Comparison of ENCODE assay signal across 17 cellular contexts in genomic region chr9:20395671-20396070, GRCh38.
"Had no signal": no experiment of that assay in that cellular context is flagged by ENCODE, and none has a peak within 500 bp of the region (broad histone marks: within the 10 kb centered on the region; RNA-seq: fewer than 3 reads in every experiment).

No MANE protein-coding gene starts in this region.

- H3K4me1 Mint-ChIP-seq: neural crest cell had no signal

- H3K9me3 Mint-ChIP-seq: activated B cell treated with CpG ODN at 0.5 μM for 24 hours; activated T-helper 2 cell treated with anti-CD3 and anti-CD28 coated beads, Interferon-gamma antibody, Interleukin-2, Interleukin-4, amounts not matched to agents 10 μg/mL and 5 μg/mL and 100 μg/mL, durations not matched to agents 14 hours and 24 hours and 36 hours; dendritic cell treated with granulocyte-macrophage colony-stimulating factor and Interleukin-4, amounts not matched to agents 40 ng/mL and 50 ng/mL, for 4 days; neural crest cell; stimulated activated naive CD8-positive, alpha-beta T cell treated with anti-CD3 and anti-CD28 coated beads, Interleukin-15, Interleukin-2, amounts not matched to agents 100 ng/mL and 50 ng/mL, for 24 hours; type B pancreatic cell had no signal

- ATAC-seq: psoas muscle, sciatic nerve had no signal

- H3K27me3 ChIP-seq: breast epithelium, spleen, suprapubic skin had no signal

- H3K4me3 Mint-ChIP-seq: activated B cell treated with CpG ODN at 0.5 μM for 24 hours; activated CD4-positive, alpha-beta T cell treated with anti-CD3 and anti-CD28 coated beads, Interleukin-2, amount 10 ng/mL, durations not matched to agents 7 days and 5 days; dendritic cell treated with granulocyte-macrophage colony-stimulating factor and Interleukin-4, amounts not matched to agents 40 ng/mL and 50 ng/mL, for 4 days; neural crest cell; stimulated activated naive CD8-positive, alpha-beta T cell treated with anti-CD3 and anti-CD28 coated beads, Interleukin-15, Interleukin-2, amounts not matched to agents 100 ng/mL and 50 ng/mL, for 24 hours; type B pancreatic cell had no signal

- H3K4me1 ChIP-seq: breast epithelium, psoas muscle, suprapubic skin had no signal

- H3K9me3 ChIP-seq: breast epithelium, psoas muscle, spleen, suprapubic skin had no signal

- DNase-seq: activated B cell treated with CpG ODN at 0.5 μM for 24 hours; activated CD4-positive, alpha-beta T cell treated with anti-CD3 and anti-CD28 coated beads, Interleukin-2, amount 10 ng/mL, durations not matched to agents 7 days and 5 days; activated CD8-positive, alpha-beta memory T cell treated with anti-CD3 and anti-CD28 coated beads for 24 hours; aorta; cerebellar nuclear complex; effector memory CD4-positive, alpha-beta T cell; head of caudate nucleus; psoas muscle; spleen had no signal

- H3K36me3 ChIP-seq: breast epithelium, spleen, suprapubic skin had no signal

- H3K4me3 ChIP-seq: breast epithelium, psoas muscle, spleen, suprapubic skin had no signal

- H3K27ac ChIP-seq: breast epithelium, psoas muscle, spleen, suprapubic skin had no signal

- H3K27me3 Mint-ChIP-seq: activated B cell treated with CpG ODN at 0.5 μM for 24 hours; activated CD4-positive, alpha-beta T cell treated with anti-CD3 and anti-CD28 coated beads, Interleukin-2, amount 10 ng/mL, durations not matched to agents 7 days and 5 days; dendritic cell treated with granulocyte-macrophage colony-stimulating factor and Interleukin-4, amounts not matched to agents 40 ng/mL and 50 ng/mL, for 4 days; stimulated activated naive CD8-positive, alpha-beta T cell treated with anti-CD3 and anti-CD28 coated beads, Interleukin-15, Interleukin-2, amounts not matched to agents 100 ng/mL and 50 ng/mL, for 24 hours; type B pancreatic cell had no signal

- H3K27ac Mint-ChIP-seq: activated B cell treated with CpG ODN at 0.5 μM for 24 hours; activated CD4-positive, alpha-beta T cell treated with anti-CD3 and anti-CD28 coated beads, Interleukin-2, amount 10 ng/mL, durations not matched to agents 7 days and 5 days; activated T-helper 2 cell treated with anti-CD3 and anti-CD28 coated beads, Interferon-gamma antibody, Interleukin-2, Interleukin-4, amounts not matched to agents 10 μg/mL and 5 μg/mL and 100 μg/mL, durations not matched to agents 14 hours and 24 hours and 36 hours; dendritic cell treated with granulocyte-macrophage colony-stimulating factor and Interleukin-4, amounts not matched to agents 40 ng/mL and 50 ng/mL, for 4 days; stimulated activated naive CD8-positive, alpha-beta T cell treated with anti-CD3 and anti-CD28 coated beads, Interleukin-15, Interleukin-2, amounts not matched to agents 100 ng/mL and 50 ng/mL, for 24 hours; type B pancreatic cell had no signal
